In genomic region chr9:130693426-130694191, GRCh38 we compare ENCODE assay signal across 8 cellular contexts. TPM values are rescaled to one million over a fixed set of nuclear protein-coding genes. Genes with fewer than 3 reads are reported as not detected.
DNase-seq lines count a peak whose midpoint lies in the region; ATAC-seq and TF ChIP-seq lines count a peak whose summit lies in the region.

TSS of gene EXOSC2 (plus strand) at chr9:130693780. CDS start at chr9:130693792, 12 bp downstream.

- CTCF ChIA-PET in HEK293T (lab: Yijun Ruan, JAX), result interaction anchor here (0.9 to 1.1 kb wide), 3 partner anchors 9 to 168 kb away, joined by 3 to 4 read pairs (median 3); no protein-coding TSS in a partner anchor

- POLR2A ChIA-PET in HEK293T (lab: Yijun Ruan, JAX), result interaction anchor here (0.7 to 1.7 kb wide), 16 partner anchors 8 to 680 kb away, joined by 3 to 15 read pairs (median 4); no protein-coding TSS in a partner anchor

- H3K36me3 ChIP-seq in SJSA1, result peaks cover 33% of the 10 kb centered on the region
- peaks cover 32% of the 10 kb centered on the region for H3K36me3 ChIP-seq in neuron (ENCODE audit: insufficient read depth, low read length)

- H3K4me3 ChIP-seq in SJSA1 (peak within 1 kb of the TSS; percentile 54), neuron (ENCODE audit: low read length) (peak within 1 kb of the TSS; percentile 61)

- DNase-seq in GM03348 (ENCODE audit: low spot score) (peak; percentile 98), HEK293T (ENCODE audit: extremely low spot score) (peak; percentile 96), MV-4-11 (lab: John Stamatoyannopoulos, UW) (peak; percentile 97), SJSA1 (ENCODE audit: low read depth in 1 of 2, low spot score in 2 of 2) (peak; percentile 90 to 98), foreskin keratinocyte (peak; percentile 90 to 94), stromal cell of bone marrow (ENCODE audit: low read depth) (peak; percentile 99)
- peak; percentile 91 to 95 (median 92) for DNase-seq in activated naive CD4-positive, alpha-beta T cell (lab: John Stamatoyannopoulos, UW)

- H3K9me3 ChIP-seq in SJSA1 (replicated peaks) (no peaks in the 10 kb centered on the region), neuron (ENCODE audit: low read length) (no peaks in the 10 kb centered on the region)

- H3K27me3 ChIP-seq in SJSA1 (replicated peaks) (no peaks in the 10 kb centered on the region), foreskin keratinocyte (no peaks in the 10 kb centered on the region), neuron (ENCODE audit: insufficient read depth, low read length) (no peaks in the 10 kb centered on the region)

- H3K27ac ChIP-seq in SJSA1 (peak within 1 kb of the TSS; percentile 40), foreskin keratinocyte (peak within 1 kb of the TSS; percentile 41)

- ATAC-seq in foreskin keratinocyte, result peak; percentile 91

- H2AFZ ChIP-seq in neuron (ENCODE audit: low read depth, low read length), result peak within 1 kb of the TSS; percentile 92

- peaks cover 36% of the 10 kb centered on the region for H3K4me1 ChIP-seq in SJSA1 (replicated peaks)
- no peaks in the 10 kb centered on the region for H3K4me1 ChIP-seq in foreskin keratinocyte
- H3K4me1 ChIP-seq in neuron (ENCODE audit: insufficient read depth, low read length), result peaks cover 21% of the 10 kb centered on the region

- no peak for TF ChIP-seq CTCF in foreskin keratinocyte (conservative IDR thresholded peaks at IDR 0.05)

TF ChIP-seq in HEK293T, 16 proteins besides CTCF, POLR2A, EP300 and RAD21:
- TF ChIP-seq L3MBTL2 (conservative IDR thresholded peaks at IDR 0.05), result peak; percentile 87
- no peak for TF ChIP-seq CTBP1 (IDR thresholded peaks at IDR 0.05; ENCODE audit: borderline replicate concordance)
- TF ChIP-seq FOXM1 (IDR thresholded peaks at IDR 0.05; ENCODE audit: borderline replicate concordance), result no peak
- peak; percentile 98 for TF ChIP-seq FOXK2 (IDR thresholded peaks at IDR 0.05)
- TF ChIP-seq TARDBP (IDR thresholded peaks at IDR 0.05), result no peak
- peak; percentile 22; the same call in 1 of the 2 replicates for TF ChIP-seq ELF4 (IDR thresholded peaks at IDR 0.05)

RNA-seq across cellular contexts. Expression of gene EXOSC2, which starts in this region (rescaled TPM):
- total RNA-seq in SJSA1 (2014; rRNA removed; shearing (Covaris generic)), result 25.9 and 41.5 TPM in 2 replicates
- 45.6 and 54.7 TPM in 2 replicates for total RNA-seq in foreskin keratinocyte
- 32.3 and 38.5 TPM in 2 replicates for polyA plus RNA-seq in foreskin keratinocyte

Comparison
In these comparisons a context has a peak if more than half of its experiments do, and no peak if none do; other contexts are left out.
1. Peak in every context shown above with its lines: DNase-seq, ATAC-seq, H3K4me3 ChIP-seq and H3K27ac ChIP-seq.